Comparison of ENCODE assay signal across 20 cellular contexts in the genomic region with DNA sequence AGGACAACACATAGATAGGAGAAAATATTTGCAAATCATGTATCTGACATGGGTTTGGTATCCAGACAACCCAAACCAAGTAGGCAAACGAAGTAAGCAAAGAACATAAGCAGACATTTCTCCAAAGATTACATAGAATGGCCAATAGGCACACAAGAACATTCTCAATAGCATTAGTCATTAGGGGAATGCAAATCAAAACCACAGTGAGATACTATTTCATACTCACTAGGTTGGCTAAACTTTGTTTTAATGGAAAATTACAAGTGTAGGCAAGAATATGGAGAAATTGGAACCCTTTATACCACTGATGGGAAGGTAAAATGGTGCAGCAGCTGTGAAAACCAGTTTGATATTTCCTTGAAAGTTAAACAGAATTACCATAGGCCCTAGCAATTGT.
DNase-seq lines count a peak whose midpoint lies in the region; TF ChIP-seq lines count a peak whose summit lies in the region.
"Had no signal": no experiment of that assay in that cellular context is flagged by ENCODE, and none has a peak within 500 bp of the region (broad histone marks: within the 10 kb centered on the region; RNA-seq: fewer than 3 reads in every experiment).

No MANE protein-coding gene starts in this region.

- H3K4me3 Mint-ChIP-seq in progenitor cell of endocrine pancreas (ENCODE audit: low read depth), result no peak overlapping the region
- H3K4me3 Mint-ChIP-seq: activated B cell treated with CpG ODN at 0.5 μM for 24 hours; activated naive CD8-positive, alpha-beta T cell treated with anti-CD3 and anti-CD28 coated beads, Interleukin-2, amount 10 ng/mL, durations not matched to agents 7 days and 5 days had no signal

- WGBS in GM23248 (ENCODE audit: low coverage in 1 of 2, low lambda C conversion rate in 2 of 2, missing lambda C conversion rate in 2 of 2), 2 experiments, result 7 to 11% methylated on average over 1 of the region's 1 CpG

- no peak overlapping the region for H3K27ac Mint-ChIP-seq in progenitor cell of endocrine pancreas
- H3K27ac Mint-ChIP-seq: activated B cell treated with CpG ODN at 0.5 μM for 24 hours; activated naive CD8-positive, alpha-beta T cell treated with anti-CD3 and anti-CD28 coated beads, Interleukin-2, amount 10 ng/mL, durations not matched to agents 7 days and 5 days had no signal

- no peaks in the 10 kb centered on the region for H3K27me3 Mint-ChIP-seq in progenitor cell of endocrine pancreas

- no peak overlapping the region for H3K4me3 ChIP-seq in GM23248
- H3K4me3 ChIP-seq in brain microvascular endothelial cell (ENCODE audit: low read depth, low read length), result no peak overlapping the region
- no peak overlapping the region for H3K4me3 ChIP-seq in Peyer's patch
- H3K4me3 ChIP-seq: esophagus muscularis mucosa, lung, sigmoid colon, tibial nerve had no signal

- no peak for TF ChIP-seq POLR2A in Peyer's patch (IDR thresholded peaks at IDR 0.05)

- H3K9me3 ChIP-seq in GM23248 (ENCODE audit: low read depth) (no peaks in the 10 kb centered on the region), Peyer's patch (peaks cover 0 to 9% (median 0%) of the 10 kb centered on the region in 4 donors)
- H3K9me3 ChIP-seq: esophagus muscularis mucosa, sigmoid colon had no signal

- H3K4me1 ChIP-seq in GM23248 (ENCODE audit: insufficient read depth), result no peaks in the 10 kb centered on the region
- no peaks in the 10 kb centered on the region for H3K4me1 ChIP-seq in Peyer's patch
- H3K4me1 ChIP-seq: esophagus muscularis mucosa, sigmoid colon, tibial nerve had no signal

- H3K9me2 ChIP-seq in GM23248 (ENCODE audit: insufficient read depth), result no peaks in the 10 kb centered on the region

- H3K36me3 Mint-ChIP-seq in progenitor cell of endocrine pancreas (ENCODE audit: insufficient read depth), result peaks cover 2% of the 10 kb centered on the region

- peaks cover 7% of the 10 kb centered on the region for H3K4me1 Mint-ChIP-seq in progenitor cell of endocrine pancreas (ENCODE audit: low read depth)
- H3K4me1 Mint-ChIP-seq: activated B cell treated with CpG ODN at 0.5 μM for 24 hours had no signal

- TF ChIP-seq CTCF in brain microvascular endothelial cell (IDR thresholded peaks at IDR 0.05; ENCODE audit: low read depth, low read length, missing control alignments) (no peak), progenitor cell of endocrine pancreas (IDR thresholded peaks at IDR 0.05; ENCODE audit: unreplicated experiment) (no peak), Peyer's patch (IDR thresholded peaks at IDR 0.05) (no peak)

- in situ Hi-C loops in GM23248 (cut with MboI) (no loop called here), brain microvascular endothelial cell (cut with HindIII; ENCODE audit: low pct_ligation_motif_present, low sequenced_read_pairs) (no loop called here)

- H4K20me1 ChIP-seq in GM23248 (ENCODE audit: insufficient read depth), result no peaks in the 10 kb centered on the region

- no peak overlapping the region for H3K9ac ChIP-seq in GM23248

- H3K4me2 ChIP-seq in GM23248 (ENCODE audit: unreplicated experiment), result no peak overlapping the region

- DNase-seq in GM23248 (peak; percentile 33), NCI-H226 (peak; percentile 41), brain microvascular endothelial cell (peak; percentile 5), iris pigment epithelial cell (ENCODE audit: low read depth) (peak; percentile 70), NCI-H446 (lab: John Stamatoyannopoulos, UW) (no peak), iPS-NIHi7 (ENCODE audit: extremely low spot score) (no peak), progenitor cell of endocrine pancreas (ENCODE audit: low spot score, unreplicated experiment) (no peak), Peyer's patch (no peak)
- DNase-seq: activated B cell treated with CpG ODN at 0.5 μM for 24 hours; activated naive CD8-positive, alpha-beta T cell treated with anti-CD3 and anti-CD28 coated beads, Interleukin-2, amount 10 ng/mL, durations not matched to agents 7 days and 5 days; central memory CD4-positive, alpha-beta T cell; DND-41; NCI-H1436 treated with DMSO at 0.1 percent for 48 hours; NCI-H82; OCI-M1; sigmoid colon; stimulated activated naive CD4-positive, alpha-beta T cell had no signal

- H3K79me2 ChIP-seq in GM23248 (ENCODE audit: insufficient read depth), result no peaks in the 10 kb centered on the region

- no peaks in the 10 kb centered on the region for H3F3A ChIP-seq in GM23248 (ENCODE audit: insufficient read depth)

- H2AFZ ChIP-seq in GM23248, result no peak overlapping the region

- H3K27ac ChIP-seq in GM23248 (no peak overlapping the region), brain microvascular endothelial cell (no peak overlapping the region), Peyer's patch (no peak overlapping the region)
- H3K27ac ChIP-seq: esophagus muscularis mucosa, sigmoid colon, tibial nerve had no signal

- no peaks in the 10 kb centered on the region for H3K36me3 ChIP-seq in GM23248 (ENCODE audit: low read depth)
- no peaks in the 10 kb centered on the region for H3K36me3 ChIP-seq in brain microvascular endothelial cell (replicated peaks)
- no peaks in the 10 kb centered on the region for H3K36me3 ChIP-seq in Peyer's patch
- H3K36me3 ChIP-seq: esophagus muscularis mucosa, sigmoid colon, tibial nerve had no signal

- H3K27me3 ChIP-seq in GM23248 (replicated peaks; ENCODE audit: insufficient read depth) (no peaks in the 10 kb centered on the region; the same call in 1 of the 2 replicates), brain microvascular endothelial cell (replicated peaks) (no peaks in the 10 kb centered on the region), Peyer's patch (no peaks in the 10 kb centered on the region)
- H3K27me3 ChIP-seq: esophagus muscularis mucosa, sigmoid colon, tibial nerve had no signal

- H3K9me3 Mint-ChIP-seq in progenitor cell of endocrine pancreas (ENCODE audit: low read depth), result peaks cover 13% of the 10 kb centered on the region

Comparison
In these comparisons a context has a peak if more than half of its experiments do, and no peak if none do; other contexts are left out.
1. DNase-seq: peak in GM23248 (single experiment), NCI-H226 (single experiment), brain microvascular endothelial cell (single experiment) and iris pigment epithelial cell (single experiment); none in NCI-H446 (0 of 2), iPS-NIHi7 (single experiment), progenitor cell of endocrine pancreas (single experiment) and Peyer's patch (0 of 3).